8 cellular contexts compared by ENCODE assay signal in genomic region chr1:63367218-63368103, GRCh38. TPM values are rescaled to one million over a fixed set of nuclear protein-coding genes. Genes with fewer than 3 reads are reported as not detected.
DNase-seq lines count a peak whose midpoint lies in the region; ATAC-seq and TF ChIP-seq lines count a peak whose summit lies in the region.

TSS of gene ALG6 (plus strand) at chr1:63367627. CDS start at chr1:63370978, 3,351 bp downstream.

- H3K9ac ChIP-seq in mammary epithelial cell (ENCODE audit: insufficient read depth, low read length) (peak within 1 kb of the TSS; percentile 51), iPS-20b (ENCODE audit: low read depth, low read length) (peak within 1 kb of the TSS; percentile 93)

- 1% methylated on average over 16 of the region's 77 CpGs for WGBS in mammary epithelial cell (ENCODE audit: low coverage, missing lambda C conversion rate)

- peaks cover 3% of the 10 kb centered on the region for H3K4me1 ChIP-seq in mammary epithelial cell (ENCODE audit: insufficient read depth, low read length)
- no peaks in the 10 kb centered on the region for H3K4me1 ChIP-seq in iPS-20b (ENCODE audit: insufficient read depth, low read length)

- TF ChIP-seq CTCF in AG04450 (IDR thresholded peaks at IDR 0.05; ENCODE audit: low read depth, low read length) (peak; percentile 38), WERI-Rb-1 (IDR thresholded peaks at IDR 0.05; ENCODE audit: low read depth, low read length) (peak; percentile 10; the same call in 1 of the 2 replicates), mammary epithelial cell (conservative IDR thresholded peaks at IDR 0.05 in 1 of 2, IDR thresholded peaks at IDR 0.05 in 1 of 2; ENCODE audit: extremely low read depth in 1 of 2, insufficient read depth in 1 of 2, low read depth in 1 of 2, low read length in 2 of 2) (peak in 1 of 2 donors; percentile 13)

- ATAC-seq in GM18907 (IDR thresholded peaks at IDR 0.05; ENCODE audit: unreplicated experiment) (peak; percentile 95), HG03139 (IDR thresholded peaks at IDR 0.05; ENCODE audit: unreplicated experiment) (peak; percentile 91)

- POLR2A ChIA-PET in AG04450 (lab: Yijun Ruan, JAX) = interaction anchor here (0.7 kb wide), 1 partner anchor 48 kb away, joined by 3 read pairs; no protein-coding TSS in a partner anchor

- H3K4me3 ChIP-seq in AG04450 (ENCODE audit: low read depth, low read length) (peak within 1 kb of the TSS; percentile 95), WERI-Rb-1 (ENCODE audit: low read depth, low read length) (peak within 1 kb of the TSS; percentile 81), mammary epithelial cell (replicated peaks in 1 of 3; ENCODE audit: insufficient read depth in 1 of 3, low read depth in 2 of 3, low read length in 3 of 3) (peak within 1 kb of the TSS; percentile 72 to 98 (median 90)), iPS-20b (ENCODE audit: low read length) (peak within 1 kb of the TSS; percentile 85), skin epidermis (peak within 1 kb of the TSS; percentile 55 to 92 (median 88))

- no peaks in the 10 kb centered on the region for H4K20me1 ChIP-seq in mammary epithelial cell (ENCODE audit: insufficient read depth, low read length)

- intact Hi-C loops in mammary epithelial cell (cut with micrococcal nuclease) = loop anchor here (2.0 to 5.0 kb wide), 3 partner anchors 50 to 155 kb away; partner anchors contain the start of genes EFCAB7 and ITGB3BP

- DNase-seq in AG04450 (ENCODE audit: low read depth, low spot score) = peak; percentile 72
- peak; percentile 99 for DNase-seq in NCI-H2196 (lab: John Stamatoyannopoulos, UW; ENCODE audit: unreplicated experiment)
- peak; percentile 96 for DNase-seq in WERI-Rb-1
- DNase-seq in mammary epithelial cell = peak; percentile 92

- no peaks in the 10 kb centered on the region for H3K27me3 ChIP-seq in AG04450 (ENCODE audit: control insufficient read depth, insufficient read depth, low read length)
- H3K27me3 ChIP-seq in WERI-Rb-1 (ENCODE audit: insufficient read depth, low read depth, severe bottlenecking) = no peaks in the 10 kb centered on the region
- no peaks in the 10 kb centered on the region for H3K27me3 ChIP-seq in mammary epithelial cell (ENCODE audit: insufficient read depth, low read length)
- H3K27me3 ChIP-seq in iPS-20b (ENCODE audit: insufficient read depth, low read length) = peaks cover 11% of the 10 kb centered on the region; the same call in 1 of the 2 replicates

- H3K27ac ChIP-seq in AG04450 (ENCODE audit: low read depth, low read length) = peak within 1 kb of the TSS; percentile 59
- peak within 1 kb of the TSS; percentile 81 for H3K27ac ChIP-seq in WERI-Rb-1
- peak within 1 kb of the TSS; percentile 45 for H3K27ac ChIP-seq in mammary epithelial cell (ENCODE audit: insufficient read depth, low read depth, low read length)
- no peak within 1 kb of the TSS for H3K27ac ChIP-seq in iPS-20b (ENCODE audit: low read length)
- H3K27ac ChIP-seq in skin epidermis = peak within 1 kb of the TSS; percentile 72 to 93 (median 84)

- H3K36me3 ChIP-seq in WERI-Rb-1 (peaks cover 4% of the 10 kb centered on the region), mammary epithelial cell (ENCODE audit: insufficient read depth, low read length) (peaks cover 2% of the 10 kb centered on the region), iPS-20b (ENCODE audit: insufficient read depth, low read depth, low read length) (peaks cover 20% of the 10 kb centered on the region; the same call in 1 of the 2 replicates)

- dilution Hi-C loops in mammary epithelial cell (cut with HindIII; ENCODE audit: low sequenced_read_pairs) = no loop called here

- in situ Hi-C loops in mammary epithelial cell (cut with MboI; ENCODE audit: low sequenced_read_pairs in 2 of 2) = no loop called here

- CTCF ChIA-PET in AG04450 (lab: Charles Lee) = interaction anchor here (1.0 to 1.2 kb wide), 2 partner anchors 43 to 75 kb away, joined by 3 read pairs; no protein-coding TSS in a partner anchor
- CTCF ChIA-PET in mammary epithelial cell (lab: Charles Lee; ENCODE audit: low non-redundant PET) = interaction anchor here (0.6 kb wide), 1 partner anchor 131 kb away, joined by 4 read pairs; no protein-coding TSS in a partner anchor

- H3K9me3 ChIP-seq in AG04450 (ENCODE audit: control insufficient read depth, insufficient read depth, low read length) (no peaks in the 10 kb centered on the region; the same call in 1 of the 2 replicates), WERI-Rb-1 (ENCODE audit: severe bottlenecking) (no peaks in the 10 kb centered on the region), mammary epithelial cell (replicated peaks; ENCODE audit: insufficient read depth, low read length) (no peaks in the 10 kb centered on the region), iPS-20b (ENCODE audit: insufficient read depth, low read depth, low read length) (no peaks in the 10 kb centered on the region)

- BruUV-seq in mammary epithelial cell (replicated peaks; lab: Mats Ljungman, UMichigan) = TSS peak; percentile 34

- H3K4me2 ChIP-seq in mammary epithelial cell (ENCODE audit: insufficient read depth, low read depth, low read length) = peak within 1 kb of the TSS; percentile 85

- peak within 1 kb of the TSS; percentile 100 for H2AFZ ChIP-seq in mammary epithelial cell (ENCODE audit: low read depth, low read length)

- H3K79me2 ChIP-seq in mammary epithelial cell (ENCODE audit: insufficient read depth, low read length) = no peaks in the 10 kb centered on the region

RNA-seq across cellular contexts. Expression of gene ALG6, which starts in this region (rescaled TPM):
- polyA plus RNA-seq in AG04450 (2011; rRNA removed) (13.2 and 21.6 TPM in 2 replicates), mammary epithelial cell (6.2 TPM)
- polyA minus RNA-seq in AG04450 (2011; rRNA and poly(A)+ RNA removed) = 5.1 and 11.1 TPM in 2 replicates
- total RNA-seq in mammary epithelial cell = 10 to 100 TPM in 1 of 2 donors, 1 to 10 TPM in 1; 8.2 to 11.3 TPM
- polyA minus RNA-seq in mammary epithelial cell = 3.3 TPM
